ENCODE assay signal across 1 cellular context in the genomic region with DNA sequence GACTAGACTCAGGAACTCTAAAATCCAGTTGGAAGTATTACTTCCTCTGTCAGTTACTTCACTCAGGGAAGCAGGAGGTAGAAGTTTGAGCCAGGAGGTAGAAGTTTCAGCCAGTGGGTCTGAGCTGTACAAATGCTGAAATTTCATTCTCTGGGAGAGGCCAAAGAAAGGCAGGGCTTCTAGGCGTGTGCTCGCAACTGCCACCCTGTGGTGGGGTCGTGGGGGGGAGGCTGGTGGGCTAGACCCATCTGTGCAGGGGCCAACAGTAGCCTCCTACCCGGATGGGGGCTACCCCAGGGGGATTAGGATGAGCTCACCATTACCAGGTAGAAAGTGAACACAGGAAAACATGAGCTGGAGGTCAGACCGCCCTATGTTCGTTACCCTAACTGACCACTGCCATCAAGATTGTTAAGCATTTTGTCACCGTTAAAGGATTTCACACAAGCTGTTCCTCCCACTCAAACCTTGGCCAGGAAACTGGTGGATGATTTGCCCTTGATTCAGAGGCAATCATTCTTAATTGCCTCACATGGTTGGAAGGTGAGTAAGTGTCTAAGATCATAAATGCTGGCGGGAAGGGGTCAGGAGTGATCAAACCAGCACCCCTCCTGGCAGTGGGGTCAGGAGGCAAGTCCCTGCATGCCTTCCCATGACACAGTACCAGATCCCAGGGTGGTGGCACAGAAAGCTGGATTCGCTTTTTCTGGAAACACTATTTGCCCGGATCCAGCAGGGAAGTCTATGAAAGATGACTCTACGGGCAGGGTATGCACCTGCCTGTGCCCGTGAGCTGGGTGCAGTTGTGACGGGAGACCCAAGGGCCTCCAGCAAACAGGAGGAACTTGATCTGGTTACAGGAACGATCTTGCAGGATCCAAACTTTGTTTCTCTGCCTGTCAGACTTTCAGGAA.
A peak's percentile ranks its signal among the peaks of the same experiment; 100 is the strongest.
TF ChIP-seq lines count a peak whose summit lies in the region.

No MANE protein-coding gene starts in this region.

TF ChIP-seq in HEK293, 187 proteins besides CTCF, POLR2A, EP300 and RAD21 (continued from another document and continues in another):
- TF ChIP-seq, protein P1, sequence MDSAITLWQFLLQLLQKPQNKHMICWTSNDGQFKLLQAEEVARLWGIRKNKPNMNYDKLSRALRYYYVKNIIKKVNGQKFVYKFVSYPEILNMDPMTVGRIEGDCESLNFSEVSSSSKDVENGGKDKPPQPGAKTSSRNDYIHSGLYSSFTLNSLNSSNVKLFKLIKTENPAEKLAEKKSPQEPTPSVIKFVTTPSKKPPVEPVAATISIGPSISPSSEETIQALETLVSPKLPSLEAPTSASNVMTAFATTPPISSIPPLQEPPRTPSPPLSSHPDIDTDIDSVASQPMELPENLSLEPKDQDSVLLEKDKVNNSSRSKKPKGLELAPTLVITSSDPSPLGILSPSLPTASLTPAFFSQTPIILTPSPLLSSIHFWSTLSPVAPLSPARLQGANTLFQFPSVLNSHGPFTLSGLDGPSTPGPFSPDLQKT (IDR thresholded peaks at IDR 0.05; ENCODE audit: borderline replicate concordance, low read depth, low read length), result no peak
- TF ChIP-seq ZNF416 (tag by site-specific recombination; IDR thresholded peaks at IDR 0.05), result no peak
- no peak for TF ChIP-seq ZNF174 (tag by site-specific recombination; IDR thresholded peaks at IDR 0.05)
- TF ChIP-seq ZNF121 (tag by site-specific recombination; IDR thresholded peaks at IDR 0.05), result no peak
- TF ChIP-seq, protein P2, sequence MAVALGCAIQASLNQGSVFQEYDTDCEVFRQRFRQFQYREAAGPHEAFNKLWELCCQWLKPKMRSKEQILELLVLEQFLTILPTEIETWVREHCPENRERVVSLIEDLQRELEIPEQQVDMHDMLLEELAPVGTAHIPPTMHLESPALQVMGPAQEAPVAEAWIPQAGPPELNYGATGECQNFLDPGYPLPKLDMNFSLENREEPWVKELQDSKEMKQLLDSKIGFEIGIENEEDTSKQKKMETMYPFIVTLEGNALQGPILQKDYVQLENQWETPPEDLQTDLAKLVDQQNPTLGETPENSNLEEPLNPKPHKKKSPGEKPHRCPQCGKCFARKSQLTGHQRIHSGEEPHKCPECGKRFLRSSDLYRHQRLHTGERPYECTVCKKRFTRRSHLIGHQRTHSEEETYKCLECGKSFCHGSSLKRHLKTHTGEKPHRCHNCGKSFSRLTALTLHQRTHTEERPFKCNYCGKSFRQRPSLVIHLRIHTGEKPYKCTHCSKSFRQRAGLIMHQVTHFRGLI (tag by site-specific recombination; IDR thresholded peaks at IDR 0.05), result no peak
- TF ChIP-seq, protein P3, sequence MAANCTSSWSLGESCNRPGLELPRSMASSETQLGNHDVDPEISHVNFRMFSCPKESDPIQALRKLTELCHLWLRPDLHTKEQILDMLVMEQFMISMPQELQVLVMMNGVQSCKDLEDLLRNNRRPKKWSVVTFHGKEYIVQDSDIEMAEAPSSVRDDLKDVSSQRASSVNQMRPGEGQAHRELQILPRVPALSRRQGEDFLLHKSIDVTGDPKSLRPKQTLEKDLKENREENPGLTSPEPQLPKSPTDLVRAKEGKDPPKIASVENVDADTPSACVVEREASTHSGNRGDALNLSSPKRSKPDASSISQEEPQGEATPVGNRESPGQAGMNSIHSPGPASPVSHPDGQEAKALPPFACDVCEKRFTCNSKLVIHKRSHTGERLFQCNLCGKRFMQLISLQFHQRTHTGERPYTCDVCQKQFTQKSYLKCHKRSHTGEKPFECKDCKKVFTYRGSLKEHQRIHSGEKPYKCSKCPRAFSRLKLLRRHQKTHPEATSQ (tag by site-specific recombination; IDR thresholded peaks at IDR 0.05), result no peak
- TF ChIP-seq WT1 (tag by site-specific recombination; IDR thresholded peaks at IDR 0.05), result peak; percentile 24; the same call in 1 of the 2 replicates
- TF ChIP-seq ZNF221 (tag by site-specific recombination; IDR thresholded peaks at IDR 0.05; ENCODE audit: borderline replicate concordance), result no peak
- no peak for TF ChIP-seq ZNF114 (tag by site-specific recombination; IDR thresholded peaks at IDR 0.05)
- TF ChIP-seq HOXD13 (CRISPR knock-in tag; IDR thresholded peaks at IDR 0.05; ENCODE audit: borderline replicate concordance), result no peak
- no peak for TF ChIP-seq REPIN1 (tag by site-specific recombination; IDR thresholded peaks at IDR 0.05; ENCODE audit: low read depth)
- TF ChIP-seq ZNF629 (tag by site-specific recombination; IDR thresholded peaks at IDR 0.05), result peak; percentile 87
- no peak for TF ChIP-seq ZNF518A (tag by site-specific recombination; conservative IDR thresholded peaks at IDR 0.05; ENCODE audit: low read depth)
- TF ChIP-seq, protein P4, sequence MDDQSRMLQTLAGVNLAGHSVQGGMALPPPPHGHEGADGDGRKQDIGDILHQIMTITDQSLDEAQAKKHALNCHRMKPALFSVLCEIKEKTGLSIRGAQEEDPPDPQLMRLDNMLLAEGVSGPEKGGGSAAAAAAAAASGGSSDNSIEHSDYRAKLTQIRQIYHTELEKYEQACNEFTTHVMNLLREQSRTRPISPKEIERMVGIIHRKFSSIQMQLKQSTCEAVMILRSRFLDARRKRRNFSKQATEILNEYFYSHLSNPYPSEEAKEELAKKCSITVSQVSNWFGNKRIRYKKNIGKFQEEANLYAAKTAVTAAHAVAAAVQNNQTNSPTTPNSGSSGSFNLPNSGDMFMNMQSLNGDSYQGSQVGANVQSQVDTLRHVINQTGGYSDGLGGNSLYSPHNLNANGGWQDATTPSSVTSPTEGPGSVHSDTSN (CRISPR knock-in tag; IDR thresholded peaks at IDR 0.05), result no peak
- no peak for TF ChIP-seq ZNF549 (tag by site-specific recombination; IDR thresholded peaks at IDR 0.05)
- peak; percentile 38; the same call in 1 of the 2 replicates for TF ChIP-seq TRIM28 (IDR thresholded peaks at IDR 0.05; ENCODE audit: borderline replicate concordance, low read length)
- TF ChIP-seq ZNF639 (tag by site-specific recombination; IDR thresholded peaks at IDR 0.05), result peak; percentile 79
- no peak for TF ChIP-seq ZNF354C (tag by site-specific recombination; IDR thresholded peaks at IDR 0.05; ENCODE audit: borderline replicate concordance, low read depth)
- no peak for TF ChIP-seq ZNF239 (tag by site-specific recombination; IDR thresholded peaks at IDR 0.05)
- TF ChIP-seq ZBTB49 (tag by site-specific recombination; IDR thresholded peaks at IDR 0.05; ENCODE audit: low read depth), result no peak
- TF ChIP-seq, protein P5, sequence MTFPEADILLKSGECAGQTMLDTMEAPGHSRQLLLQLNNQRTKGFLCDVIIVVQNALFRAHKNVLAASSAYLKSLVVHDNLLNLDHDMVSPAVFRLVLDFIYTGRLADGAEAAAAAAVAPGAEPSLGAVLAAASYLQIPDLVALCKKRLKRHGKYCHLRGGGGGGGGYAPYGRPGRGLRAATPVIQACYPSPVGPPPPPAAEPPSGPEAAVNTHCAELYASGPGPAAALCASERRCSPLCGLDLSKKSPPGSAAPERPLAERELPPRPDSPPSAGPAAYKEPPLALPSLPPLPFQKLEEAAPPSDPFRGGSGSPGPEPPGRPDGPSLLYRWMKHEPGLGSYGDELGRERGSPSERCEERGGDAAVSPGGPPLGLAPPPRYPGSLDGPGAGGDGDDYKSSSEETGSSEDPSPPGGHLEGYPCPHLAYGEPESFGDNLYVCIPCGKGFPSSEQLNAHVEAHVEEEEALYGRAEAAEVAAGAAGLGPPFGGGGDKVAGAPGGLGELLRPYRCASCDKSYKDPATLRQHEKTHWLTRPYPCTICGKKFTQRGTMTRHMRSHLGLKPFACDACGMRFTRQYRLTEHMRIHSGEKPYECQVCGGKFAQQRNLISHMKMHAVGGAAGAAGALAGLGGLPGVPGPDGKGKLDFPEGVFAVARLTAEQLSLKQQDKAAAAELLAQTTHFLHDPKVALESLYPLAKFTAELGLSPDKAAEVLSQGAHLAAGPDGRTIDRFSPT (tag by site-specific recombination; IDR thresholded peaks at IDR 0.05), result peak; percentile 57; the same call in 1 of the 2 replicates
- no peak for TF ChIP-seq ZNF837 (tag by site-specific recombination; IDR thresholded peaks at IDR 0.05)
- TF ChIP-seq ZNF560 (tag by site-specific recombination; IDR thresholded peaks at IDR 0.05; ENCODE audit: borderline replicate concordance), result no peak
- TF ChIP-seq ZSCAN23 (tag by site-specific recombination; IDR thresholded peaks at IDR 0.05), result no peak
- TF ChIP-seq ZNF48 (tag by site-specific recombination; IDR thresholded peaks at IDR 0.05), result no peak
- TF ChIP-seq ZNF521 (tag by site-specific recombination; IDR thresholded peaks at IDR 0.05), result no peak
- TF ChIP-seq ZFP3 (tag by site-specific recombination; IDR thresholded peaks at IDR 0.05; ENCODE audit: low read depth), result no peak
- TF ChIP-seq ZNF544 (tag by site-specific recombination; IDR thresholded peaks at IDR 0.05), result no peak
- no peak for TF ChIP-seq ZNF214 (tag by site-specific recombination; IDR thresholded peaks at IDR 0.05; ENCODE audit: borderline replicate concordance)
- no peak for TF ChIP-seq ZNF792 (tag by site-specific recombination; IDR thresholded peaks at IDR 0.05)
- TF ChIP-seq ZNF621 (tag by site-specific recombination; IDR thresholded peaks at IDR 0.05), result no peak
- TF ChIP-seq, protein P6, sequence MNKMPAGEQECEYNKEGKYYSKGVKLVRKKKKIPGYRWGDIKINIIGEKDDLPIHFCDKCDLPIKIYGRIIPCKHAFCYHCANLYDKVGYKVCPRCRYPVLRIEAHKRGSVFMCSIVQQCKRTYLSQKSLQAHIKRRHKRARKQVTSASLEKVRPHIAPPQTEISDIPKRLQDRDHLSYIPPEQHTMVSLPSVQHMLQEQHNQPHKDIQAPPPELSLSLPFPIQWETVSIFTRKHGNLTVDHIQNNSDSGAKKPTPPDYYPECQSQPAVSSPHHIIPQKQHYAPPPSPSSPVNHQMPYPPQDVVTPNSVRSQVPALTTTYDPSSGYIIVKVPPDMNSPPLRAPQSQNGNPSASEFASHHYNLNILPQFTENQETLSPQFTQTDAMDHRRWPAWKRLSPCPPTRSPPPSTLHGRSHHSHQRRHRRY (tag by site-specific recombination; IDR thresholded peaks at IDR 0.05), result no peak
- TF ChIP-seq, protein P7, sequence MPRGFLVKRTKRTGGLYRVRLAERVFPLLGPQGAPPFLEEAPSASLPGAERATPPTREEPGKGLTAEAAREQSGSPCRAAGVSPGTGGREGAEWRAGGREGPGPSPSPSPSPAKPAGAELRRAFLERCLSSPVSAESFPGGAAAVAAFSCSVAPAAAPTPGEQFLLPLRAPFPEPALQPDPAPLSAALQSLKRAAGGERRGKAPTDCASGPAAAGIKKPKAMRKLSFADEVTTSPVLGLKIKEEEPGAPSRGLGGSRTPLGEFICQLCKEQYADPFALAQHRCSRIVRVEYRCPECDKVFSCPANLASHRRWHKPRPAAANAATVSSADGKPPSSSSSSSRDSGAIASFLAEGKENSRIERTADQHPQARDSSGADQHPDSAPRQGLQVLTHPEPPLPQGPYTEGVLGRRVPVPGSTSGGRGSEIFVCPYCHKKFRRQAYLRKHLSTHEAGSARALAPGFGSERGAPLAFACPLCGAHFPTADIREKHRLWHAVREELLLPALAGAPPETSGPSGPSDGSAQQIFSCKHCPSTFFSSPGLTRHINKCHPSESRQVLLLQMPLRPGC (tag by site-specific recombination; IDR thresholded peaks at IDR 0.05), result peak; percentile 62; the same call in 1 of the 2 replicates
